ENCODE assay signal across 1 cellular context in genomic region chr12:130879212-130879686, GRCh38.
A peak's percentile ranks its signal among the peaks of the same experiment; 100 is the strongest.
TF ChIP-seq lines count a peak whose summit lies in the region.

No MANE protein-coding gene starts in this region.

TF ChIP-seq in GM12878, 131 proteins besides CTCF, POLR2A, EP300 and RAD21 (continued from another document and continues in another):
- TF ChIP-seq USF2 (IDR thresholded peaks at IDR 0.05; ENCODE audit: borderline replicate concordance, low read depth, low read length): no peak
- no peak for TF ChIP-seq CEBPB (IDR thresholded peaks at IDR 0.05; ENCODE audit: borderline replicate concordance in 1 of 2, low read depth in 2 of 2, low read length in 2 of 2)
- TF ChIP-seq SIN3A (IDR thresholded peaks at IDR 0.05; ENCODE audit: low read depth, low read length): no peak
- no peak for TF ChIP-seq WRNIP1 (IDR thresholded peaks at IDR 0.05; ENCODE audit: borderline replicate concordance, low read depth, low read length)
- TF ChIP-seq IRF4 (IDR thresholded peaks at IDR 0.05; ENCODE audit: low read depth, low read length): peak; percentile 95
- no peak for TF ChIP-seq CBX5 (IDR thresholded peaks at IDR 0.05; ENCODE audit: low read depth)
- 0 out of 2 replicates have a peak, but pooled peaks have one; percentile 20 for TF ChIP-seq ZNF217 (IDR thresholded peaks at IDR 0.05)
- no peak for TF ChIP-seq SRF (IDR thresholded peaks at IDR 0.05; ENCODE audit: low read depth in 2 of 2, low read length in 2 of 2)
- TF ChIP-seq ZNF384 (IDR thresholded peaks at IDR 0.05; ENCODE audit: borderline replicate concordance, low read depth, low read length): no peak
- 0 out of 4 replicates have a peak, but pooled peaks of 1 of the 2 experiments have one; percentile 31 for TF ChIP-seq ETV6 (conservative IDR thresholded peaks at IDR 0.05 in 1 of 2, IDR thresholded peaks at IDR 0.05 in 1 of 2; ENCODE audit: borderline replicate concordance in 1 of 2, low read depth in 1 of 2)
- TF ChIP-seq NFIC (IDR thresholded peaks at IDR 0.05; ENCODE audit: low read depth, low read length): 0 out of 2 replicates have a peak, but pooled peaks have one; percentile 26
- peak; percentile 52; the same call in 1 of the 2 replicates for TF ChIP-seq MTA2 (IDR thresholded peaks at IDR 0.05; ENCODE audit: low read depth)
- peak; percentile 19; the same call in 1 of the 2 replicates for TF ChIP-seq CREB1 (IDR thresholded peaks at IDR 0.05; ENCODE audit: low read depth)
- no peak for TF ChIP-seq IRF5 (IDR thresholded peaks at IDR 0.05; ENCODE audit: borderline replicate concordance)
- TF ChIP-seq SP1 (IDR thresholded peaks at IDR 0.05; ENCODE audit: low read depth, low read length): no peak
- no peak for TF ChIP-seq SREBF2 (IDR thresholded peaks at IDR 0.05; ENCODE audit: low read length)
- no peak for TF ChIP-seq ZNF207 (IDR thresholded peaks at IDR 0.05; ENCODE audit: borderline replicate concordance)
- no peak for TF ChIP-seq BMI1 (IDR thresholded peaks at IDR 0.05; ENCODE audit: borderline replicate concordance)
- peak; percentile 66 for TF ChIP-seq MXI1 (IDR thresholded peaks at IDR 0.05; ENCODE audit: low read depth, low read length)
- TF ChIP-seq RFX5 (IDR thresholded peaks at IDR 0.05; ENCODE audit: low read depth, low read length): no peak
- TF ChIP-seq IKZF1 (conservative IDR thresholded peaks at IDR 0.05): peak; percentile 87
- TF ChIP-seq MEF2B (IDR thresholded peaks at IDR 0.05; ENCODE audit: partially characterized antibody, poor library complexity, severe bottlenecking): peak; percentile 14
- TF ChIP-seq EED (IDR thresholded peaks at IDR 0.05; ENCODE audit: low read depth): peak; percentile 85; the same call in 1 of the 2 replicates
- peak; percentile 28 to 45; a peak in 2 of 4 replicates for TF ChIP-seq BHLHE40 (IDR thresholded peaks at IDR 0.05; ENCODE audit: borderline replicate concordance in 1 of 2, low read depth in 2 of 2, low read length in 1 of 2)
- TF ChIP-seq HSF1 (IDR thresholded peaks at IDR 0.05; ENCODE audit: low read depth, low read length): no peak
- TF ChIP-seq MTA3 (IDR thresholded peaks at IDR 0.05; ENCODE audit: borderline replicate concordance, low read length): 0 out of 2 replicates have a peak, but pooled peaks have one; percentile 52
- no peak for TF ChIP-seq ZNF622 (IDR thresholded peaks at IDR 0.05)
- TF ChIP-seq CHD2 (IDR thresholded peaks at IDR 0.05; ENCODE audit: borderline replicate concordance, low read depth, low read length): 0 out of 2 replicates have a peak, but pooled peaks have one; percentile 68
- no peak for TF ChIP-seq ASH2L (IDR thresholded peaks at IDR 0.05; ENCODE audit: borderline replicate concordance, low read depth)
- peak; percentile 73 for TF ChIP-seq DPF2 (IDR thresholded peaks at IDR 0.05)
- no peak for TF ChIP-seq SMC3 (IDR thresholded peaks at IDR 0.05; ENCODE audit: borderline replicate concordance, low read length)
- no peak for TF ChIP-seq NBN (IDR thresholded peaks at IDR 0.05)
- 0 out of 2 replicates have a peak, but pooled peaks have one; percentile 14 for TF ChIP-seq PML (IDR thresholded peaks at IDR 0.05; ENCODE audit: low read length)
- TF ChIP-seq ZSCAN29 (IDR thresholded peaks at IDR 0.05): no peak
- no peak for TF ChIP-seq SREBF1 (IDR thresholded peaks at IDR 0.05; ENCODE audit: low read length)
- no peak for TF ChIP-seq RELA (IDR thresholded peaks at IDR 0.05; ENCODE audit: borderline replicate concordance, partially characterized antibody)
- TF ChIP-seq SMARCA5 (IDR thresholded peaks at IDR 0.05): no peak
- TF ChIP-seq ZBTB4 (CRISPR knock-in tag; IDR thresholded peaks at IDR 0.05): no peak
- no peak for TF ChIP-seq CBX3 (IDR thresholded peaks at IDR 0.05; ENCODE audit: borderline replicate concordance, low read depth)
- no peak for TF ChIP-seq USF1 (IDR thresholded peaks at IDR 0.05; ENCODE audit: borderline replicate concordance, extremely low read length, insufficient read depth, low read depth, low read length)
- TF ChIP-seq STAT1 (conservative IDR thresholded peaks at IDR 0.05): no peak
- TF ChIP-seq MAX (IDR thresholded peaks at IDR 0.05; ENCODE audit: low read depth, low read length): no peak
- no peak for TF ChIP-seq ZBTB11 (CRISPR knock-in tag; IDR thresholded peaks at IDR 0.05)
- no peak; the same call in 1 of the 2 replicates for TF ChIP-seq ZBED1 (IDR thresholded peaks at IDR 0.05; ENCODE audit: borderline replicate concordance)
- no peak for TF ChIP-seq MLLT1 (IDR thresholded peaks at IDR 0.05)
- no peak for TF ChIP-seq ZZZ3 (IDR thresholded peaks at IDR 0.05; ENCODE audit: control insufficient read depth, insufficient read length, low read depth)
- TF ChIP-seq HDAC6 (IDR thresholded peaks at IDR 0.05; ENCODE audit: unreplicated experiment): no peak
- no peak for TF ChIP-seq KDM1A (IDR thresholded peaks at IDR 0.05; ENCODE audit: borderline replicate concordance)
- peak; percentile 40; the same call in 1 of the 3 replicates for TF ChIP-seq POU2F2 (IDR thresholded peaks at IDR 0.05; ENCODE audit: borderline replicate concordance, low read depth, low read length)
- TF ChIP-seq HDAC2 (IDR thresholded peaks at IDR 0.05): no peak
- TF ChIP-seq NFXL1 (IDR thresholded peaks at IDR 0.05; ENCODE audit: borderline replicate concordance): no peak
- TF ChIP-seq JUND (IDR thresholded peaks at IDR 0.05; ENCODE audit: low read depth, low read length): no peak
- no peak for TF ChIP-seq ZBTB33 (IDR thresholded peaks at IDR 0.05)
- TF ChIP-seq TCF7 (IDR thresholded peaks at IDR 0.05; ENCODE audit: borderline replicate concordance): no peak
- TF ChIP-seq SUZ12 (IDR thresholded peaks at IDR 0.05; ENCODE audit: unreplicated experiment): no peak
- TF ChIP-seq NR2F1 (conservative IDR thresholded peaks at IDR 0.05): no peak
- no peak for TF ChIP-seq NR2C2 (IDR thresholded peaks at IDR 0.05; ENCODE audit: borderline replicate concordance, control insufficient read depth, insufficient read length, low read depth)
- TF ChIP-seq GATAD2B (conservative IDR thresholded peaks at IDR 0.05; ENCODE audit: low read depth): 0 out of 2 replicates have a peak, but pooled peaks have one; percentile 9
- no peak for TF ChIP-seq RAD51 (IDR thresholded peaks at IDR 0.05)
